8 cellular contexts compared by ENCODE assay signal in the genomic region with DNA sequence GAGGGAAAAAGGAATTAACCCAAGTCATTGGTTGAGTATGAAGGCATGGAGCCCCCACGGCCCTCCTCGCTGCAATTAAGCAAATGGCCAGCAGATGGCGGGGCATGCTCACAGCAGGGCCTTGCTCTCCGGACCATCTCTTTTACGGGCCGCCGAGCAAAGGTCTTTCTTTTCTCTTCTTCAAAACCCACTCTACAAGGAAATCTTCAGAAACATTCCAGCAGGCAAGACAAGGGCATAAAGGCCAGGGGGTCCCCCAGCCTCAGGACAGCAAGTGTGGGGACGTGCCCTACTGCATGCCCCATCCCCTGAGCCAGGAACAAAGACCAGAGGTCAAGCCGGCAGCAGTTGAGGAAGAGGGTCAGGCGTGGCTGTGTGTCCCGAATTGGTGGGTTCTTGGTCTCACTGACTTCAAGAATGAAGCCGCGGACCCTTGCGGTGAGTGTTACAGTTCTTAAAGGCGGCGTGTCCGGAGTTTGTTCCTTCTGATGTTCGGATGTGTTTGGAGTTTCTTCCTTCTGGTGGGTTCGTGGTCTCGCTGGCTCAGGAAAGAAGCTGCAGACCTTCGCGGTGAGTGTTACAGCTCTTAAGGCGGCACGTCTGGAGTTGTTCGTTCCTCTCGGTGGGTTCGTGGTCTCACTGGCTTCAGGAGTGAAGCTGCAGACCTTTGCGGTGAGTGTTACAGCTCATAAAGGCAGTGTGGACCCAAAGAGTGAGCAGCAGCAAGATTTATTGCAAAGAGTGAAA. TPM values are rescaled to one million over a fixed set of nuclear protein-coding genes. Genes with fewer than 3 reads are reported as not detected.
A peak's percentile ranks its signal among the peaks of the same experiment; 100 is the strongest.
DNase-seq lines count a peak whose midpoint lies in the region; ATAC-seq and TF ChIP-seq lines count a peak whose summit lies in the region.
"Not testable (repeated sequence)": the region's sequence is repeated elsewhere in the genome, so short reads cannot be mapped to it uniquely, and the experiment has no call there.

No MANE protein-coding gene starts in this region.

- H3K9me3 ChIP-seq in HCT116 (ENCODE audit: control insufficient read depth in 1 of 2, insufficient read depth in 1 of 2, low read depth in 1 of 2, low read length in 2 of 2); SU-DHL-6 (ENCODE audit: insufficient read depth, low read length); stomach smooth muscle (ENCODE audit: control insufficient read depth in 2 of 2, low read length in 2 of 2): not testable (repeated sequence)

- H2AFZ ChIP-seq in HCT116 (ENCODE audit: low read depth, low read length, poor library complexity, severe bottlenecking), result peak overlapping the region; percentile 52
- H2AFZ ChIP-seq in SU-DHL-6 (ENCODE audit: low read depth, low read length, severe bottlenecking), result peak overlapping the region; percentile 75

- not testable (repeated sequence) for H3K27ac ChIP-seq in HCT116 (ENCODE audit: low read depth, low read length); SU-DHL-6 (ENCODE audit: low read depth, low read length); stomach smooth muscle (ENCODE audit: low read length)

- not testable (repeated sequence) for H3K79me2 ChIP-seq in HCT116 (ENCODE audit: insufficient read depth, low read length); SU-DHL-6 (ENCODE audit: insufficient read depth, low read length)

- TF ChIP-seq CTCF in HCT116 (IDR thresholded peaks at IDR 0.05 in 2 of 3, conservative IDR thresholded peaks at IDR 0.05 in 1 of 3; ENCODE audit: borderline replicate concordance in 1 of 3, insufficient read depth in 1 of 3, low read depth in 2 of 3, low read length in 2 of 3) (peak; percentile 85 to 97 (median 96)), SU-DHL-6 (IDR thresholded peaks at IDR 0.05; ENCODE audit: insufficient read depth, low read length, poor library complexity, severe bottlenecking) (peak; percentile 93), omental fat pad (IDR thresholded peaks at IDR 0.05) (peak in 2 of 3 donors; percentile 67 to 83)

- H3K4me2 ChIP-seq in HCT116 (ENCODE audit: low read length) (peak overlapping the region; percentile 54), SU-DHL-6 (ENCODE audit: low read depth, low read length, poor library complexity, severe bottlenecking) (peak overlapping the region; percentile 61)

- not testable (repeated sequence) for H3K27me3 Mint-ChIP-seq in activated naive CD4-positive, alpha-beta T cell treated with anti-CD3 and anti-CD28 coated beads, Interleukin-2, amount 50 U/mL, for 24 hours

- H3K4me3 Mint-ChIP-seq in activated naive CD4-positive, alpha-beta T cell treated with anti-CD3 and anti-CD28 coated beads, Interleukin-2, amount 50 U/mL, for 24 hours, result peak overlapping the region; percentile 88

- not testable (repeated sequence) for H3K4me1 Mint-ChIP-seq in activated naive CD4-positive, alpha-beta T cell treated with anti-CD3 and anti-CD28 coated beads, Interleukin-2, amount 50 U/mL, for 24 hours

- not testable (repeated sequence) for H3K9me3 Mint-ChIP-seq in activated naive CD4-positive, alpha-beta T cell treated with anti-CD3 and anti-CD28 coated beads, Interleukin-2, amount 50 U/mL, for 24 hours

- not testable (repeated sequence) for H3K36me3 Mint-ChIP-seq in activated naive CD4-positive, alpha-beta T cell treated with anti-CD3 and anti-CD28 coated beads, Interleukin-2, amount 50 U/mL, for 24 hours

- peak; percentile 96 for TF ChIP-seq RAD21 in HCT116 (IDR thresholded peaks at IDR 0.05; ENCODE audit: low read depth)

- H3F3A ChIP-seq in SU-DHL-6 (ENCODE audit: insufficient read depth), result not testable (repeated sequence)

- TF ChIP-seq POLR2A in HCT116 (IDR thresholded peaks at IDR 0.05; ENCODE audit: borderline replicate concordance, extremely low read depth, insufficient read depth, insufficient read length), result not testable (repeated sequence)

- POLR2A ChIA-PET in HCT116 (lab: Charles Lee), result not testable (repeated sequence)

- ATAC-seq in HCT116, result peak; percentile 95
- ATAC-seq in omental fat pad (ENCODE audit: low FRiP score), result peak; percentile 88

- not testable (repeated sequence) for BruUV-seq in HCT116 (replicated peaks; lab: Mats Ljungman, UMichigan)

- RAD21 ChIA-PET in HCT116 (lab: Charles Lee; ENCODE audit: low non-redundant PET in 1 of 2, low total read pairs in 2 of 2, uncharacterized antibody in 2 of 2, unreplicated experiment in 2 of 2), result interaction anchor here in 1 of 2 experiments (0.6 kb wide), 1 partner anchor 21 kb away, joined by 3 read pairs; no protein-coding TSS in a partner anchor

- not testable (repeated sequence) for H4K20me1 ChIP-seq in HCT116 (ENCODE audit: insufficient read depth); SU-DHL-6 (ENCODE audit: low read depth, low read length)

- CTCF ChIA-PET in HCT116 (lab: Charles Lee), result interaction anchor here (0.7 to 1.9 kb wide), 8 partner anchors 22 to 371 kb away, joined by 3 to 8 read pairs (median 4); a partner anchor contains a TSS

- DNase-seq in Daoy (ENCODE audit: low read depth), result peak; percentile 76
- peak; percentile 44 for DNase-seq in HCT116 (ENCODE audit: low read depth, low spot score)
- DNase-seq in NCI-H1092 treated with DMSO at 0.1 percent for 48 hours (lab: John Stamatoyannopoulos, UW), result peak; percentile 30
- DNase-seq in glomerular visceral epithelial cell (ENCODE audit: extremely low spot score), result peak; percentile 82
- DNase-seq in omental fat pad (ENCODE audit: low spot score), result peak; percentile 97

- not testable (repeated sequence) for H3K4me1 ChIP-seq in HCT116 (ENCODE audit: control insufficient read depth in 1 of 2, insufficient read depth in 2 of 2, low read length in 2 of 2); stomach smooth muscle (ENCODE audit: control insufficient read depth, insufficient read depth, low read length)

- H3K9ac ChIP-seq in HCT116 (ENCODE audit: low read length), result not testable (repeated sequence)
- H3K9ac ChIP-seq in SU-DHL-6 (ENCODE audit: low read length), result peak overlapping the region; percentile 34; the same call in 1 of the 2 replicates
- H3K9ac ChIP-seq in stomach smooth muscle (ENCODE audit: low read length in 2 of 2), result peak overlapping the region in 1 of 2 donors; percentile 28

- not testable (repeated sequence) for H3K36me3 ChIP-seq in HCT116 (ENCODE audit: control insufficient read depth in 1 of 2, insufficient read depth in 2 of 2, low read length in 2 of 2); SU-DHL-6 (ENCODE audit: low read length); stomach smooth muscle (ENCODE audit: control insufficient read depth in 2 of 2, insufficient read depth in 2 of 2, low read length in 2 of 2)

- H3K27ac Mint-ChIP-seq in activated naive CD4-positive, alpha-beta T cell treated with anti-CD3 and anti-CD28 coated beads, Interleukin-2, amount 50 U/mL, for 24 hours, result not testable (repeated sequence)

- peak overlapping the region in 1 of 2 experiments; percentile 17; a peak in 1 of 4 replicates for H3K4me3 ChIP-seq in HCT116 (replicated peaks in 1 of 2; ENCODE audit: low read depth in 1 of 2, low read length in 2 of 2)
- peak overlapping the region; percentile 16 for H3K4me3 ChIP-seq in SU-DHL-6 (ENCODE audit: insufficient read depth, low read length, poor library complexity, severe bottlenecking)
- H3K4me3 ChIP-seq in stomach smooth muscle (ENCODE audit: low read length in 2 of 2), result peak overlapping the region; percentile 71 to 72

- H3K9me2 ChIP-seq in HCT116 (ENCODE audit: insufficient read depth); SU-DHL-6 (replicated peaks; ENCODE audit: insufficient read depth, low read length): not testable (repeated sequence)

- not testable (repeated sequence) for H3K27me3 ChIP-seq in HCT116 (ENCODE audit: insufficient read depth, low read length); SU-DHL-6 (ENCODE audit: low read length); stomach smooth muscle (ENCODE audit: control insufficient read depth in 1 of 2, insufficient read depth in 2 of 2, low read length in 2 of 2)

- intact Hi-C loops in HCT116 (cut with micrococcal nuclease), result loop anchor here (1.0 to 5.0 kb wide), 4 partner anchors 108 to 371 kb away; a partner anchor contains a TSS

TF ChIP-seq in HCT116, 20 proteins besides CTCF, POLR2A, EP300 and RAD21:
- peak; percentile 16 for TF ChIP-seq TCF7L2 (IDR thresholded peaks at IDR 0.05; ENCODE audit: borderline replicate concordance, extremely low read depth, insufficient read depth, insufficient read length)

RNA-seq across cellular contexts. Expression of a gene that starts 59.6 kb away (rescaled TPM):
- 15.0 and 15.2 TPM in 2 replicates for total RNA-seq in Daoy (2014; rRNA removed; shearing (Covaris generic))
- total RNA-seq in HCT116 (2021; ENCODE audit: unreplicated experiment), result 190 TPM
- 78.3 and 101 TPM in 2 replicates for polyA plus RNA-seq in HCT116 (2012)
- total RNA-seq in omental fat pad, result 10 to 100 TPM; 27.6 to 70.6 (median 40.4) TPM

Comparison
In these comparisons a context has a peak if more than half of its experiments do, and no peak if none do; other contexts are left out.
1. DNase-seq: peak in every context shown above with its lines; median percentile 97 in omental fat pad; 82 in glomerular visceral epithelial cell; 76 in Daoy; 44 in HCT116; 30 in NCI-H1092 treated with DMSO at 0.1 percent for 48 hours.